Comparison of ENCODE assay signal across 1 cellular context in the genomic region with DNA sequence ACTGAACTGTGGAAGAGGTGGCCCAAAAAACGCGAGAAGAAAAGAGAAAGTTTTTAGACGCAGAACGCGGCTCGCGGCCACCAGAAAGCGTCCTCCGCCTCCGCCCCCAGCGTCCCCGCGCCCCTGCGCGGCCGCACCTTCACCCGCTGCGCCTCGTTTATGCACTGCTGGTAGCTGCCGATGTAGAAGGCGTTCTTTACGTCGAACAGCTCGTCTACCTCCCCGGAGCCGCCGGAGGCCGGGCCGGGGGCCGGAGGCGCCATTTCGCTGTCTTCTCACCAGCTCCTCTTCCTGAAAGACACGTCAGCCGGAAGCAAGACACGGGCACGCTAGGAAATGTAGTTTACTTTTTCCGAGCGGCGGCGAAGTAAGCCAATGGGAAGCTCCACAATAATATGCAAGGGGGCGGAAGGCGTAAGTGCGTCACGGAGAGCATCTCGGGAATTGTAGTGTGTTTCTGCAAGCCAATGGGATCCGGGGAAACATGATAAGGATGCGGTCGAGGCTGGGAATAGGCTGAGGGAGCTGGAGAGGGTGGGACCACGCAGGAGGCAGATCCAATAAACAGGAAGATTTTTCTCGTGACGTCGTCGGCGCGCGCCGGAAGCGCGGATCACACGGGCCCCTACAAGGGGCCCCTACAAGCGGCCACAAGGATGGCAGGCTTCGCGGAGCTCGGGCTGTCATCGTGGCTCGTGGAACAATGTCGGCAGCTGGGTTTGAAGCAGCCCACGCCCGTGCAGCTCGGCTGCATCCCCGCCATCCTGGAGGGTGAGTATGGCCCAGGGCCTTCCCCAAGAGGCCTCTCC.
TF ChIP-seq lines count a peak whose summit lies in the region.

A gene (minus strand): TSS at position 302 of the 809 bp plus-strand sequence. CDS start 39 bp downstream, at position 263.
A gene with protein sequence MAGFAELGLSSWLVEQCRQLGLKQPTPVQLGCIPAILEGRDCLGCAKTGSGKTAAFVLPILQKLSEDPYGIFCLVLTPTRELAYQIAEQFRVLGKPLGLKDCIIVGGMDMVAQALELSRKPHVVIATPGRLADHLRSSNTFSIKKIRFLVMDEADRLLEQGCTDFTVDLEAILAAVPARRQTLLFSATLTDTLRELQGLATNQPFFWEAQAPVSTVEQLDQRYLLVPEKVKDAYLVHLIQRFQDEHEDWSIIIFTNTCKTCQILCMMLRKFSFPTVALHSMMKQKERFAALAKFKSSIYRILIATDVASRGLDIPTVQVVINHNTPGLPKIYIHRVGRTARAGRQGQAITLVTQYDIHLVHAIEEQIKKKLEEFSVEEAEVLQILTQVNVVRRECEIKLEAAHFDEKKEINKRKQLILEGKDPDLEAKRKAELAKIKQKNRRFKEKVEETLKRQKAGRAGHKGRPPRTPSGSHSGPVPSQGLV (plus strand): TSS at position 630 of the 809 bp plus-strand sequence. CDS start 27 bp downstream, at position 657.

TF ChIP-seq in K562, 482 proteins besides CTCF, POLR2A, EP300 and RAD21 (continued from another document and continues in another):
- TF ChIP-seq, protein P1, sequence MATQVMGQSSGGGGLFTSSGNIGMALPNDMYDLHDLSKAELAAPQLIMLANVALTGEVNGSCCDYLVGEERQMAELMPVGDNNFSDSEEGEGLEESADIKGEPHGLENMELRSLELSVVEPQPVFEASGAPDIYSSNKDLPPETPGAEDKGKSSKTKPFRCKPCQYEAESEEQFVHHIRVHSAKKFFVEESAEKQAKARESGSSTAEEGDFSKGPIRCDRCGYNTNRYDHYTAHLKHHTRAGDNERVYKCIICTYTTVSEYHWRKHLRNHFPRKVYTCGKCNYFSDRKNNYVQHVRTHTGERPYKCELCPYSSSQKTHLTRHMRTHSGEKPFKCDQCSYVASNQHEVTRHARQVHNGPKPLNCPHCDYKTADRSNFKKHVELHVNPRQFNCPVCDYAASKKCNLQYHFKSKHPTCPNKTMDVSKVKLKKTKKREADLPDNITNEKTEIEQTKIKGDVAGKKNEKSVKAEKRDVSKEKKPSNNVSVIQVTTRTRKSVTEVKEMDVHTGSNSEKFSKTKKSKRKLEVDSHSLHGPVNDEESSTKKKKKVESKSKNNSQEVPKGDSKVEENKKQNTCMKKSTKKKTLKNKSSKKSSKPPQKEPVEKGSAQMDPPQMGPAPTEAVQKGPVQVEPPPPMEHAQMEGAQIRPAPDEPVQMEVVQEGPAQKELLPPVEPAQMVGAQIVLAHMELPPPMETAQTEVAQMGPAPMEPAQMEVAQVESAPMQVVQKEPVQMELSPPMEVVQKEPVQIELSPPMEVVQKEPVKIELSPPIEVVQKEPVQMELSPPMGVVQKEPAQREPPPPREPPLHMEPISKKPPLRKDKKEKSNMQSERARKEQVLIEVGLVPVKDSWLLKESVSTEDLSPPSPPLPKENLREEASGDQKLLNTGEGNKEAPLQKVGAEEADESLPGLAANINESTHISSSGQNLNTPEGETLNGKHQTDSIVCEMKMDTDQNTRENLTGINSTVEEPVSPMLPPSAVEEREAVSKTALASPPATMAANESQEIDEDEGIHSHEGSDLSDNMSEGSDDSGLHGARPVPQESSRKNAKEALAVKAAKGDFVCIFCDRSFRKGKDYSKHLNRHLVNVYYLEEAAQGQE (CRISPR knock-in tag; IDR thresholded peaks at IDR 0.05; ENCODE audit: low read depth), result 0 out of 2 replicates have a peak, but pooled peaks have one; percentile 59
- TF ChIP-seq PCBP2 (IDR thresholded peaks at IDR 0.05; ENCODE audit: low read depth, low read length, poor library complexity, severe bottlenecking) (no peak), EZH2 (IDR thresholded peaks at IDR 0.05; ENCODE audit: borderline replicate concordance, low read depth, low read length) (no peak), ELF1 (tag; IDR thresholded peaks at IDR 0.05) (peak; percentile 100), RAD51 (IDR thresholded peaks at IDR 0.05; ENCODE audit: borderline replicate concordance, low read depth) (no peak), MECOM (CRISPR knock-in tag; IDR thresholded peaks at IDR 0.05) (no peak), HOXB6 (CRISPR knock-in tag; IDR thresholded peaks at IDR 0.05; ENCODE audit: borderline replicate concordance) (no peak), COPS2 (conservative IDR thresholded peaks at IDR 0.05) (no peak), ZKSCAN1 (IDR thresholded peaks at IDR 0.05; ENCODE audit: low read depth, low read length) (no peak), ZBED1 (IDR thresholded peaks at IDR 0.05) (0 out of 2 replicates have a peak, but pooled peaks have one; percentile 53), ZNF140 (CRISPR knock-in tag; IDR thresholded peaks at IDR 0.05) (no peak), ZNF764 (CRISPR knock-in tag; IDR thresholded peaks at IDR 0.05; ENCODE audit: low read depth) (no peak), BDP1 (IDR thresholded peaks at IDR 0.05; ENCODE audit: insufficient read depth, insufficient read length) (no peak), EGR1 (conservative IDR thresholded peaks at IDR 0.05) (peak; percentile 91), NFRKB (IDR thresholded peaks at IDR 0.05; ENCODE audit: low read depth) (peak; percentile 93), HNRNPL (IDR thresholded peaks at IDR 0.05; ENCODE audit: low read depth, low read length) (no peak), PTTG1 (tag; IDR thresholded peaks at IDR 0.05; ENCODE audit: low read depth) (no peak), ZFPM2 (CRISPR knock-in tag; IDR thresholded peaks at IDR 0.05) (no peak), NR2C1 (IDR thresholded peaks at IDR 0.05) (peak; percentile 73), NR2C1 (tag; IDR thresholded peaks at IDR 0.05) (peak; percentile 67), BRF1 (IDR thresholded peaks at IDR 0.05; ENCODE audit: borderline replicate concordance, extremely low read depth, insufficient read length) (no peak), ZNF431 (CRISPR knock-in tag; IDR thresholded peaks at IDR 0.05) (no peak), HDGF (IDR thresholded peaks at IDR 0.05) (no peak)
- TF ChIP-seq, protein P2, sequence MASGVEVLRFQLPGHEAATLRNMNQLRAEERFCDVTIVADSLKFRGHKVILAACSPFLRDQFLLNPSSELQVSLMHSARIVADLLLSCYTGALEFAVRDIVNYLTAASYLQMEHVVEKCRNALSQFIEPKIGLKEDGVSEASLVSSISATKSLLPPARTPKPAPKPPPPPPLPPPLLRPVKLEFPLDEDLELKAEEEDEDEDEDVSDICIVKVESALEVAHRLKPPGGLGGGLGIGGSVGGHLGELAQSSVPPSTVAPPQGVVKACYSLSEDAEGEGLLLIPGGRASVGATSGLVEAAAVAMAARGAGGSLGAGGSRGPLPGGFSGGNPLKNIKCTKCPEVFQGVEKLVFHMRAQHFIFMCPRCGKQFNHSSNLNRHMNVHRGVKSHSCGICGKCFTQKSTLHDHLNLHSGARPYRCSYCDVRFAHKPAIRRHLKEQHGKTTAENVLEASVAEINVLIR (CRISPR knock-in tag; IDR thresholded peaks at IDR 0.05), result peak; percentile 96
- TF ChIP-seq, protein P3, sequence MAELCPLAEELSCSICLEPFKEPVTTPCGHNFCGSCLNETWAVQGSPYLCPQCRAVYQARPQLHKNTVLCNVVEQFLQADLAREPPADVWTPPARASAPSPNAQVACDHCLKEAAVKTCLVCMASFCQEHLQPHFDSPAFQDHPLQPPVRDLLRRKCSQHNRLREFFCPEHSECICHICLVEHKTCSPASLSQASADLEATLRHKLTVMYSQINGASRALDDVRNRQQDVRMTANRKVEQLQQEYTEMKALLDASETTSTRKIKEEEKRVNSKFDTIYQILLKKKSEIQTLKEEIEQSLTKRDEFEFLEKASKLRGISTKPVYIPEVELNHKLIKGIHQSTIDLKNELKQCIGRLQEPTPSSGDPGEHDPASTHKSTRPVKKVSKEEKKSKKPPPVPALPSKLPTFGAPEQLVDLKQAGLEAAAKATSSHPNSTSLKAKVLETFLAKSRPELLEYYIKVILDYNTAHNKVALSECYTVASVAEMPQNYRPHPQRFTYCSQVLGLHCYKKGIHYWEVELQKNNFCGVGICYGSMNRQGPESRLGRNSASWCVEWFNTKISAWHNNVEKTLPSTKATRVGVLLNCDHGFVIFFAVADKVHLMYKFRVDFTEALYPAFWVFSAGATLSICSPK (IDR thresholded peaks at IDR 0.05; ENCODE audit: borderline replicate concordance), result 0 out of 2 replicates have a peak, but pooled peaks have one; percentile 61
- TF ChIP-seq, protein P4, sequence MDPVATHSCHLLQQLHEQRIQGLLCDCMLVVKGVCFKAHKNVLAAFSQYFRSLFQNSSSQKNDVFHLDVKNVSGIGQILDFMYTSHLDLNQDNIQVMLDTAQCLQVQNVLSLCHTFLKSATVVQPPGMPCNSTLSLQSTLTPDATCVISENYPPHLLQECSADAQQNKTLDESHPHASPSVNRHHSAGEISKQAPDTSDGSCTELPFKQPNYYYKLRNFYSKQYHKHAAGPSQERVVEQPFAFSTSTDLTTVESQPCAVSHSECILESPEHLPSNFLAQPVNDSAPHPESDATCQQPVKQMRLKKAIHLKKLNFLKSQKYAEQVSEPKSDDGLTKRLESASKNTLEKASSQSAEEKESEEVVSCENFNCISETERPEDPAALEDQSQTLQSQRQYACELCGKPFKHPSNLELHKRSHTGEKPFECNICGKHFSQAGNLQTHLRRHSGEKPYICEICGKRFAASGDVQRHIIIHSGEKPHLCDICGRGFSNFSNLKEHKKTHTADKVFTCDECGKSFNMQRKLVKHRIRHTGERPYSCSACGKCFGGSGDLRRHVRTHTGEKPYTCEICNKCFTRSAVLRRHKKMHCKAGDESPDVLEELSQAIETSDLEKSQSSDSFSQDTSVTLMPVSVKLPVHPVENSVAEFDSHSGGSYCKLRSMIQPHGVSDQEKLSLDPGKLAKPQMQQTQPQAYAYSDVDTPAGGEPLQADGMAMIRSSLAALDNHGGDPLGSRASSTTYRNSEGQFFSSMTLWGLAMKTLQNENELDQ (CRISPR knock-in tag; IDR thresholded peaks at IDR 0.05; ENCODE audit: borderline replicate concordance), result no peak
- TF ChIP-seq, protein P5, sequence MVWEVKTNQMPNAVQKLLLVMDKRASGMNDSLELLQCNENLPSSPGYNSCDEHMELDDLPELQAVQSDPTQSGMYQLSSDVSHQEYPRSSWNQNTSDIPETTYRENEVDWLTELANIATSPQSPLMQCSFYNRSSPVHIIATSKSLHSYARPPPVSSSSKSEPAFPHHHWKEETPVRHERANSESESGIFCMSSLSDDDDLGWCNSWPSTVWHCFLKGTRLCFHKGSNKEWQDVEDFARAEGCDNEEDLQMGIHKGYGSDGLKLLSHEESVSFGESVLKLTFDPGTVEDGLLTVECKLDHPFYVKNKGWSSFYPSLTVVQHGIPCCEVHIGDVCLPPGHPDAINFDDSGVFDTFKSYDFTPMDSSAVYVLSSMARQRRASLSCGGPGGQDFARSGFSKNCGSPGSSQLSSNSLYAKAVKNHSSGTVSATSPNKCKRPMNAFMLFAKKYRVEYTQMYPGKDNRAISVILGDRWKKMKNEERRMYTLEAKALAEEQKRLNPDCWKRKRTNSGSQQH (CRISPR knock-in tag; IDR thresholded peaks at IDR 0.05), result no peak
- TF ChIP-seq, protein P6, sequence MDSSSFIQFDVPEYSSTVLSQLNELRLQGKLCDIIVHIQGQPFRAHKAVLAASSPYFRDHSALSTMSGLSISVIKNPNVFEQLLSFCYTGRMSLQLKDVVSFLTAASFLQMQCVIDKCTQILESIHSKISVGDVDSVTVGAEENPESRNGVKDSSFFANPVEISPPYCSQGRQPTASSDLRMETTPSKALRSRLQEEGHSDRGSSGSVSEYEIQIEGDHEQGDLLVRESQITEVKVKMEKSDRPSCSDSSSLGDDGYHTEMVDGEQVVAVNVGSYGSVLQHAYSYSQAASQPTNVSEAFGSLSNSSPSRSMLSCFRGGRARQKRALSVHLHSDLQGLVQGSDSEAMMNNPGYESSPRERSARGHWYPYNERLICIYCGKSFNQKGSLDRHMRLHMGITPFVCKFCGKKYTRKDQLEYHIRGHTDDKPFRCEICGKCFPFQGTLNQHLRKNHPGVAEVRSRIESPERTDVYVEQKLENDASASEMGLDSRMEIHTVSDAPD (CRISPR knock-in tag; IDR thresholded peaks at IDR 0.05), result no peak
- TF ChIP-seq, protein P7, sequence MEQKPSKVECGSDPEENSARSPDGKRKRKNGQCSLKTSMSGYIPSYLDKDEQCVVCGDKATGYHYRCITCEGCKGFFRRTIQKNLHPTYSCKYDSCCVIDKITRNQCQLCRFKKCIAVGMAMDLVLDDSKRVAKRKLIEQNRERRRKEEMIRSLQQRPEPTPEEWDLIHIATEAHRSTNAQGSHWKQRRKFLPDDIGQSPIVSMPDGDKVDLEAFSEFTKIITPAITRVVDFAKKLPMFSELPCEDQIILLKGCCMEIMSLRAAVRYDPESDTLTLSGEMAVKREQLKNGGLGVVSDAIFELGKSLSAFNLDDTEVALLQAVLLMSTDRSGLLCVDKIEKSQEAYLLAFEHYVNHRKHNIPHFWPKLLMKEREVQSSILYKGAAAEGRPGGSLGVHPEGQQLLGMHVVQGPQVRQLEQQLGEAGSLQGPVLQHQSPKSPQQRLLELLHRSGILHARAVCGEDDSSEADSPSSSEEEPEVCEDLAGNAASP (IDR thresholded peaks at IDR 0.05), result no peak
- TF ChIP-seq, protein P8, sequence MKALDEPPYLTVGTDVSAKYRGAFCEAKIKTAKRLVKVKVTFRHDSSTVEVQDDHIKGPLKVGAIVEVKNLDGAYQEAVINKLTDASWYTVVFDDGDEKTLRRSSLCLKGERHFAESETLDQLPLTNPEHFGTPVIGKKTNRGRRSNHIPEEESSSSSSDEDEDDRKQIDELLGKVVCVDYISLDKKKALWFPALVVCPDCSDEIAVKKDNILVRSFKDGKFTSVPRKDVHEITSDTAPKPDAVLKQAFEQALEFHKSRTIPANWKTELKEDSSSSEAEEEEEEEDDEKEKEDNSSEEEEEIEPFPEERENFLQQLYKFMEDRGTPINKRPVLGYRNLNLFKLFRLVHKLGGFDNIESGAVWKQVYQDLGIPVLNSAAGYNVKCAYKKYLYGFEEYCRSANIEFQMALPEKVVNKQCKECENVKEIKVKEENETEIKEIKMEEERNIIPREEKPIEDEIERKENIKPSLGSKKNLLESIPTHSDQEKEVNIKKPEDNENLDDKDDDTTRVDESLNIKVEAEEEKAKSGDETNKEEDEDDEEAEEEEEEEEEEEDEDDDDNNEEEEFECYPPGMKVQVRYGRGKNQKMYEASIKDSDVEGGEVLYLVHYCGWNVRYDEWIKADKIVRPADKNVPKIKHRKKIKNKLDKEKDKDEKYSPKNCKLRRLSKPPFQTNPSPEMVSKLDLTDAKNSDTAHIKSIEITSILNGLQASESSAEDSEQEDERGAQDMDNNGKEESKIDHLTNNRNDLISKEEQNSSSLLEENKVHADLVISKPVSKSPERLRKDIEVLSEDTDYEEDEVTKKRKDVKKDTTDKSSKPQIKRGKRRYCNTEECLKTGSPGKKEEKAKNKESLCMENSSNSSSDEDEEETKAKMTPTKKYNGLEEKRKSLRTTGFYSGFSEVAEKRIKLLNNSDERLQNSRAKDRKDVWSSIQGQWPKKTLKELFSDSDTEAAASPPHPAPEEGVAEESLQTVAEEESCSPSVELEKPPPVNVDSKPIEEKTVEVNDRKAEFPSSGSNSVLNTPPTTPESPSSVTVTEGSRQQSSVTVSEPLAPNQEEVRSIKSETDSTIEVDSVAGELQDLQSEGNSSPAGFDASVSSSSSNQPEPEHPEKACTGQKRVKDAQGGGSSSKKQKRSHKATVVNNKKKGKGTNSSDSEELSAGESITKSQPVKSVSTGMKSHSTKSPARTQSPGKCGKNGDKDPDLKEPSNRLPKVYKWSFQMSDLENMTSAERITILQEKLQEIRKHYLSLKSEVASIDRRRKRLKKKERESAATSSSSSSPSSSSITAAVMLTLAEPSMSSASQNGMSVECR (CRISPR knock-in tag; IDR thresholded peaks at IDR 0.05), result peak; percentile 91
